In the genomic region with DNA sequence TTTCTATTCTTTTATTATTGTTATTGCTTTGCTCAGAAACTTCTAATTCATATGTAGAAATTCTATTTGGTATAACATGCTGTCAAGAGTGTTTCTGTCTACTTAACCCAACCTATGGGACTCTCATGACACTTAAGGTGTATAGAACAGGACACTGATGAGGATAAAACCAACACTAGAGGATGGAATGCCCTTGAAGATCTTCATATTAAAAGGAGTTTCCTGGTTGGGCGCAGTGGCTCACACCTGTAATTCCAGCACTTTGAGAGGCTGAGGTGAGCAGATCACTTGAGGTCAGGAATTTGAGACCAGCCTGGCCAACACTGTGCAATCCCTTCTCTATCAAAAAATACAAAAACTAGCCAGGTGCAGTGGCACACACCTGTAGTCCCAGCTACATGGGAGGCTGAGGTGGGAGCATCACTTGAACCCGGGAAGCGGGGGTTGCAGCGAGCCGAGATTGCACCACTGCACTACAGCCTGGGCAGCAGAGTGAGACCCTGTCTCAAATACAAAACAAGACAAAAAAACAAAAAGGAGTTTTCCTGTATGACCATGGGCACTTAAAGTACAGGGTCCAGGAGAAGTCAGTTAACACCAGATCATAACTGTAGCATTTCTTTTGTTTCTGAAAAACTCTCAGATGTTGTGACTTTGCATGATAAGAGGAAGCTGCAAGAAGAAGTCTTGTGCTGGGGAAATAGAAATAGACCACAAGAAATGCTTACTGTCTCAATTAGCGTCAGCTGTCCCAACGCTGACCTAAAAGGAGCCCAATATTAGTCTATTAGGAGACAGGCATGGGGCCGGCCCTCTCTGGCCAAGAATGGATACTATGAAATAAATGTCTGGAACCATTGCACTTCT, we compare ENCODE assay signal across 12 cellular contexts. TPM values are rescaled to one million over a fixed set of nuclear protein-coding genes. Genes with fewer than 3 reads are reported as not detected.
DNase-seq lines count a peak whose midpoint lies in the region; ATAC-seq and TF ChIP-seq lines count a peak whose summit lies in the region.
"Had no signal": no experiment of that assay in that cellular context is flagged by ENCODE, and none has a peak within 500 bp of the region (broad histone marks: within the 10 kb centered on the region; RNA-seq: fewer than 3 reads in every experiment).

No MANE protein-coding gene starts in this region.

- TF ChIP-seq CTCF in testis (IDR thresholded peaks at IDR 0.05) (no peak), osteoblast (IDR thresholded peaks at IDR 0.05; ENCODE audit: extremely low read depth, low read depth, low read length) (no peak)

- no peak overlapping the region for H2AFZ ChIP-seq in osteoblast (ENCODE audit: low read length)

- H3K27me3 ChIP-seq in testis: no peaks in the 10 kb centered on the region
- no peaks in the 10 kb centered on the region for H3K27me3 ChIP-seq in osteoblast (ENCODE audit: insufficient read depth, low read length)
- H3K27me3 ChIP-seq: foreskin keratinocyte had no signal

- H3K4me1 ChIP-seq in testis (no peaks in the 10 kb centered on the region), osteoblast (ENCODE audit: insufficient read depth, low read length) (no peaks in the 10 kb centered on the region)
- H3K4me1 ChIP-seq: foreskin keratinocyte had no signal

- ATAC-seq in HG02852 (IDR thresholded peaks at IDR 0.05; ENCODE audit: unreplicated experiment): peak; percentile 80
- ATAC-seq in T-helper 17 cell: no peak
- ATAC-seq: foreskin keratinocyte had no signal

- TF ChIP-seq POLR2A in testis (IDR thresholded peaks at IDR 0.05): no peak

- no peaks in the 10 kb centered on the region for H3K4me1 Mint-ChIP-seq in T-helper 17 cell

- H3K4me3 Mint-ChIP-seq in T-helper 17 cell: no peak overlapping the region

- H3K27me3 Mint-ChIP-seq in T-helper 17 cell: peaks cover 5% of the 10 kb centered on the region

- H3K27ac ChIP-seq in testis: no peak overlapping the region
- no peak overlapping the region for H3K27ac ChIP-seq in osteoblast (ENCODE audit: low read depth, low read length)
- H3K27ac ChIP-seq: 22Rv1, foreskin keratinocyte had no signal

- no peaks in the 10 kb centered on the region for H4K20me1 ChIP-seq in osteoblast (ENCODE audit: insufficient read depth, low read length)

- H3K79me2 ChIP-seq in osteoblast (ENCODE audit: insufficient read depth, low read length): no peaks in the 10 kb centered on the region

- H3K9me3 ChIP-seq in testis: no peaks in the 10 kb centered on the region
- no peaks in the 10 kb centered on the region for H3K9me3 ChIP-seq in osteoblast (ENCODE audit: low read depth, low read length)
- no peaks in the 10 kb centered on the region for H3K9me3 ChIP-seq in T-helper 17 cell (ENCODE audit: control insufficient read depth, low read length, poor library complexity, severe bottlenecking)

- DNase-seq in DMS53 (lab: John Stamatoyannopoulos, UW): peak; percentile 30
- no peak for DNase-seq in DMS53 treated with DMSO at 0.1 percent for 48 hours (lab: John Stamatoyannopoulos, UW; ENCODE audit: unreplicated experiment)
- peak; percentile 19 to 70 for DNase-seq in NOMO-1 (lab: John Stamatoyannopoulos, UW; ENCODE audit: unreplicated experiment in 2 of 2)
- DNase-seq in testis: peak; percentile 28
- no peak for DNase-seq in NCI-H748 (lab: John Stamatoyannopoulos, UW; ENCODE audit: unreplicated experiment)
- DNase-seq in osteoblast (ENCODE audit: insufficient read length, low spot score, missing footprints): no peak
- DNase-seq in T-helper 17 cell: no peak
- DNase-seq: foreskin keratinocyte, NCI-H1105 treated with DMSO at 0.1 percent for 48 hours, occipital lobe had no signal

- no peaks in the 10 kb centered on the region for H3K36me3 Mint-ChIP-seq in T-helper 17 cell (ENCODE audit: low read depth)

- no peak overlapping the region for H3K4me2 ChIP-seq in osteoblast (ENCODE audit: insufficient read depth, low read length)

- intact Hi-C loops in testis (cut with DNase I; ENCODE audit: low total_unique reads): no loop called here

- H3K36me3 ChIP-seq in testis (ENCODE audit: low read depth, missing control alignments) (no peaks in the 10 kb centered on the region), osteoblast (ENCODE audit: insufficient read depth, low read length) (no peaks in the 10 kb centered on the region)

- H3K4me3 ChIP-seq in testis: no peak overlapping the region
- H3K4me3 ChIP-seq in osteoblast (ENCODE audit: insufficient read depth, low read length): no peak overlapping the region

- 77 to 78% methylated on average over 8 of the region's 8 CpGs for WGBS in testis, 2 donors

- H3K27ac Mint-ChIP-seq in T-helper 17 cell: no peak overlapping the region

RNA-seq across cellular contexts. Expression of gene CD2AP, which starts 38.9 kb away (rescaled TPM):
- total RNA-seq in testis (10 to 100 TPM; 33.5 to 35.7 TPM), osteoblast (26.2 and 30.4 TPM in 2 replicates), T-helper 17 cell (10 to 100 TPM; 34.4 to 45.3 TPM)
- 10.4 TPM for polyA plus RNA-seq in testis (ENCODE audit: insufficient read depth, low read depth, low replicate concordance)

Comparison
In these comparisons a context has a peak if more than half of its experiments do, and no peak if none do; other contexts are left out.
1. DNase-seq: peak in DMS53 (single experiment), NOMO-1 (2 of 2) and testis (single experiment); none in DMS53 treated with DMSO at 0.1 percent for 48 hours (single experiment), NCI-H748 (single experiment), osteoblast (single experiment) and T-helper 17 cell (0 of 3).